ENCODE assay signal across 10 cellular contexts in genomic region chr17:55437165-55437605, GRCh38. TPM values are rescaled to one million over a fixed set of nuclear protein-coding genes. Genes with fewer than 3 reads are reported as not detected.
DNase-seq lines count a peak whose midpoint lies in the region; ATAC-seq and TF ChIP-seq lines count a peak whose summit lies in the region.
"Had no signal": no experiment of that assay in that cellular context is flagged by ENCODE, and none has a peak within 500 bp of the region (broad histone marks: within the 10 kb centered on the region; RNA-seq: fewer than 3 reads in every experiment).

No MANE protein-coding gene starts in this region.

- H3K27ac Mint-ChIP-seq in type B pancreatic cell: no peak overlapping the region

- H3K4me1 Mint-ChIP-seq in type B pancreatic cell (ENCODE audit: unreplicated experiment): peaks cover 47% of the 10 kb centered on the region

- no peaks in the 10 kb centered on the region for H3K27me3 ChIP-seq in BLaER1 treated with 17β-estradiol and CSF1 and Interleukin-3, amounts not matched to agents 10 nM and 100 nM
- H3K27me3 ChIP-seq: heart right ventricle had no signal

- TF ChIP-seq CTCF in type B pancreatic cell (conservative IDR thresholded peaks at IDR 0.05): no peak

- H3K27me3 Mint-ChIP-seq in type B pancreatic cell: peaks cover 2% of the 10 kb centered on the region

- H3K36me3 Mint-ChIP-seq in type B pancreatic cell: no peaks in the 10 kb centered on the region
- H3K36me3 Mint-ChIP-seq: activated naive CD4-positive, alpha-beta T cell treated with anti-CD3 and anti-CD28 coated beads, Interleukin-2, amount 50 U/mL, for 72 hours had no signal

- peak overlapping the region; percentile 61 to 81 (median 72) for H3K4me2 ChIP-seq in BLaER1 treated with 17β-estradiol and CSF1 and Interleukin-3, amounts not matched to agents 10 nM and 100 nM

- H3K27ac ChIP-seq in BLaER1 treated with 17β-estradiol and CSF1 and Interleukin-3, amounts not matched to agents 10 nM and 100 nM: peak overlapping the region in 4 of 11 experiments; percentile 52 to 69 (median 64); a peak in 7 of 22 replicates

- H3K4me3 ChIP-seq in BLaER1 treated with 17β-estradiol and CSF1 and Interleukin-3, amounts not matched to agents 10 nM and 100 nM: peak overlapping the region in 4 of 10 experiments; percentile 2 to 24 (median 8); a peak in 3 of 20 replicates
- H3K4me3 ChIP-seq: heart right ventricle had no signal

- H3K9me3 Mint-ChIP-seq in type B pancreatic cell: no peaks in the 10 kb centered on the region
- H3K9me3 Mint-ChIP-seq: activated naive CD4-positive, alpha-beta T cell treated with anti-CD3 and anti-CD28 coated beads, Interleukin-2, amount 50 U/mL, for 72 hours had no signal

- H3K36me3 ChIP-seq in BLaER1 treated with 17β-estradiol and CSF1 and Interleukin-3, amounts not matched to agents 10 nM and 100 nM: no peaks in the 10 kb centered on the region
- H3K36me3 ChIP-seq: heart right ventricle had no signal

- H3K4me1 ChIP-seq in BLaER1 treated with 17β-estradiol and CSF1 and Interleukin-3, amounts not matched to agents 10 nM and 100 nM: peaks cover 18 to 72% (median 21%) of the 10 kb centered on the region in 10 experiments

- H3K9me3 ChIP-seq in BLaER1 treated with 17β-estradiol and CSF1 and Interleukin-3, amounts not matched to agents 10 nM and 100 nM (replicated peaks in 1 of 11): no peaks in the 10 kb centered on the region
- H3K9me3 ChIP-seq: heart right ventricle had no signal

- ATAC-seq in GM19351 (IDR thresholded peaks at IDR 0.05; ENCODE audit: unreplicated experiment): peak; percentile 75
- ATAC-seq in HG03060 (IDR thresholded peaks at IDR 0.05; ENCODE audit: low read depth, unreplicated experiment): peak; percentile 64

- peak overlapping the region in 4 of 11 experiments; percentile 18 to 49 (median 37); a peak in 5 of 22 replicates for H3K9ac ChIP-seq in BLaER1 treated with 17β-estradiol and CSF1 and Interleukin-3, amounts not matched to agents 10 nM and 100 nM

- H3K4me3 Mint-ChIP-seq in type B pancreatic cell: no peak overlapping the region

- DNase-seq in OCI-M1 (lab: John Stamatoyannopoulos, UW) (peak; percentile 17), foreskin melanocyte (no peak), type B pancreatic cell (ENCODE audit: extremely low spot score, unreplicated experiment) (no peak), AG20443 (ENCODE audit: low spot score) (no peak), AG08396 (ENCODE audit: low spot score) (no peak)
- DNase-seq: heart right ventricle had no signal

- H4K20me1 ChIP-seq in BLaER1 treated with 17β-estradiol and CSF1 and Interleukin-3, amounts not matched to agents 10 nM and 100 nM: no peaks in the 10 kb centered on the region

RNA-seq across cellular contexts. Expression of gene MMD, which starts 15.6 kb away (rescaled TPM):
- 14.0 and 36.9 TPM in 2 replicates for total RNA-seq in type B pancreatic cell (ENCODE audit: low replicate concordance)
